In the genomic region with DNA sequence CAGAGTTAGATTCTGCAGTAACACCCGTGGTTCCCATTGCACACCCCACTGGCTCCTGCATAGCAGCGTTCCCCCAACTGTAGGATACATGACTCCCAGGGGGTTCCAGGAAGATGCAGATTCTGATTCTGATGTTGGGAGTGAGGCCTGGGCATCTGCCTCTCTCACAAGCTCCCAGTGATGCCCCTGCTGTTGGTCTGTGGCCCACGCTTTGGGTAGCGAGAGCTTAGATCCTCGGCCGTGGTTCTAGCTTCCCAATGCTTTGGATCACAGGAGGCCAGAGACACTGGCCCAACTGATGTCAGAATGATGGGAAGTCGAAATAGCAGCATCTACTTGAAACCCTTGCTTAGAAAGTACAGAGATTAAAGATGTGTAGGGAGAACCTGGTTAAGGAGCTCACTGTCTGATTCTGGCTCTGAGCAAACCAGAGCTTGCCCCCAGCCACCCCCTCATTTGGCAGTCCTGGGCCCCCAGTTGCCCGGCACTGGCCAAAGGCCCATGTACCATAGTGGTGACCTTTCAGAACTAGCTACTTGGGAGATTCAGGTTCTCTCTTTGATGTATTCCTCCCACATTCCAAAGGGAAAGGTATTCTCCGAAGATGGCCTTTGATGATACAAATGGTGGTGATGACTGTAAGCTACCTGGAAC, we compare ENCODE assay signal across 24 cellular contexts.
"Had no signal": no experiment of that assay in that cellular context is flagged by ENCODE, and none has a peak within 500 bp of the region (broad histone marks: within the 10 kb centered on the region; RNA-seq: fewer than 3 reads in every experiment).

No MANE protein-coding gene starts in this region.

- H3K9me3 Mint-ChIP-seq: activated B cell treated with CpG ODN at 0.5 μM for 24 hours; activated CD4-positive, alpha-beta memory T cell treated with anti-CD3 and anti-CD28 coated beads for 36 hours; activated CD4-positive, alpha-beta T cell treated with anti-CD3 and anti-CD28 coated beads, Interleukin-2, amount 10 ng/mL, durations not matched to agents 7 days and 5 days; activated naive CD4-positive, alpha-beta T cell treated with anti-CD3 and anti-CD28 coated beads, Interleukin-2, amount 50 U/mL, for 24 hours; activated T-helper 1 cell treated with anti-CD3 and anti-CD28 coated beads, Interleukin-12 subunit alpha, Interleukin-12 subunit beta, Interleukin-2, Interleukin-4 antibody, amounts not matched to agents 30 ng/mL and 10 ng/mL and 1 ng/mL, durations not matched to agents 14 hours and 24 hours and 36 hours; IgD-negative memory B cell had no signal

- H3K36me3 Mint-ChIP-seq: activated naive CD4-positive, alpha-beta T cell treated with anti-CD3 and anti-CD28 coated beads, Interleukin-2, amount 50 U/mL, for 24 hours had no signal

- DNase-seq: activated B cell treated with CpG ODN at 0.5 μM for 24 hours; activated CD4-positive, alpha-beta memory T cell treated with anti-CD3 and anti-CD28 coated beads for 36 hours; activated CD4-positive, alpha-beta T cell treated with anti-CD3 and anti-CD28 coated beads for 1 hour; activated CD4-positive, alpha-beta T cell treated with anti-CD3 and anti-CD28 coated beads, Interleukin-2, amount 10 ng/mL, durations not matched to agents 7 days and 5 days; activated CD8-positive, alpha-beta memory T cell treated with anti-CD3 and anti-CD28 coated beads, Interleukin-2, amount 50 U/mL, for 4 hours; activated gamma-delta T cell treated with Interleukin-2 at 50 U/mL for 16 hours; anterior cingulate cortex; cerebellar nuclear complex; KG1; MV-4-11; NCI-H1092 treated with DMSO at 0.1 percent for 48 hours; NCI-H1417 treated with DMSO at 0.1 percent for 48 hours; NCI-H1694; NCI-H2029 treated with DMSO at 0.1 percent for 48 hours; NCI-H345; NCI-H510A; NCI-H526 treated with DMSO at 0.1 percent for 48 hours; NCI-H82; SIG-M5; T-helper 17 cell; T-helper 9 cell had no signal

- H3K27me3 Mint-ChIP-seq: activated B cell treated with CpG ODN at 0.5 μM for 24 hours; activated CD4-positive, alpha-beta memory T cell treated with anti-CD3 and anti-CD28 coated beads for 36 hours; activated CD4-positive, alpha-beta T cell treated with anti-CD3 and anti-CD28 coated beads, Interleukin-2, amount 10 ng/mL, durations not matched to agents 7 days and 5 days; activated naive CD4-positive, alpha-beta T cell treated with anti-CD3 and anti-CD28 coated beads, Interleukin-2, amount 50 U/mL, for 24 hours; IgD-negative memory B cell; T-helper 17 cell had no signal

- ATAC-seq: T-helper 17 cell had no signal

- H3K4me3 Mint-ChIP-seq: activated B cell treated with CpG ODN at 0.5 μM for 24 hours; activated CD4-positive, alpha-beta memory T cell treated with anti-CD3 and anti-CD28 coated beads for 36 hours; activated CD4-positive, alpha-beta T cell treated with anti-CD3 and anti-CD28 coated beads, Interleukin-2, amount 10 ng/mL, durations not matched to agents 7 days and 5 days; activated naive CD4-positive, alpha-beta T cell treated with anti-CD3 and anti-CD28 coated beads, Interleukin-2, amount 50 U/mL, for 24 hours; activated T-helper 1 cell treated with anti-CD3 and anti-CD28 coated beads, Interleukin-12 subunit alpha, Interleukin-12 subunit beta, Interleukin-2, Interleukin-4 antibody, amounts not matched to agents 30 ng/mL and 10 ng/mL and 1 ng/mL, durations not matched to agents 14 hours and 24 hours and 36 hours; IgD-negative memory B cell; T-helper 17 cell had no signal

- H3K27ac Mint-ChIP-seq: activated B cell treated with CpG ODN at 0.5 μM for 24 hours; activated CD4-positive, alpha-beta memory T cell treated with anti-CD3 and anti-CD28 coated beads for 36 hours; activated CD4-positive, alpha-beta T cell treated with anti-CD3 and anti-CD28 coated beads, Interleukin-2, amount 10 ng/mL, durations not matched to agents 7 days and 5 days; activated naive CD4-positive, alpha-beta T cell treated with anti-CD3 and anti-CD28 coated beads, Interleukin-2, amount 50 U/mL, for 24 hours; activated T-helper 1 cell treated with anti-CD3 and anti-CD28 coated beads, Interleukin-12 subunit alpha, Interleukin-12 subunit beta, Interleukin-2, Interleukin-4 antibody, amounts not matched to agents 30 ng/mL and 10 ng/mL and 1 ng/mL, durations not matched to agents 14 hours and 24 hours and 36 hours; IgD-negative memory B cell; T-helper 17 cell had no signal
